9 cellular contexts compared by ENCODE assay signal in the genomic region with DNA sequence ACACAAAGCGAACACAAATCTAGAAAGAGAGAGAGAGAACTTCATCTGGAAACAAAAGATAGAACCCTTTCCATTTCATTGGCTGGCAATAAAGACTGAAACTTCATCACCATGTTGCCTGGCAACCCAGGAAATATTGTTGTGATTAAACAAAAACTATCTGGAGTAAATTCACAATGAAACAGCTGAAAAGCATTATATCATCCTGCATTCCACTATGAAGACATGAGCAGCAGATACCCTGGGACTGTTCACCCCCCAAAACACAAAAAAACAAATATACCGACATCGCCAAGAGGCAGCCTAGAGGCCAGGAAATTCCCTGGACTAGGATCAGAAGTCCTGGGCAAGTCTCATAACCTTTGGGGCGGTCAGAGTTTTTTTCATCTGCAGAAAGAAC.
DNase-seq lines count a peak whose midpoint lies in the region; ATAC-seq lines count a peak whose summit lies in the region.
"Had no signal": no experiment of that assay in that cellular context is flagged by ENCODE, and none has a peak within 500 bp of the region (broad histone marks: within the 10 kb centered on the region; RNA-seq: fewer than 3 reads in every experiment).

No MANE protein-coding gene starts in this region.

- ATAC-seq in Right ventricle myocardium superior (ENCODE audit: poor library complexity) (peak; percentile 88), sciatic nerve (peak; percentile 90), HG03095 (IDR thresholded peaks at IDR 0.05; ENCODE audit: unreplicated experiment) (no peak), HG03097 (IDR thresholded peaks at IDR 0.05; ENCODE audit: low FRiP score, unreplicated experiment) (no peak), GM19035 (IDR thresholded peaks at IDR 0.05; ENCODE audit: unreplicated experiment) (no peak), GM21619 (IDR thresholded peaks at IDR 0.05; ENCODE audit: unreplicated experiment) (no peak)

- CTCF ChIA-PET in CD4-positive, alpha-beta memory T cell (lab: Charles Lee; ENCODE audit: partially characterized antibody) = interaction anchor here (0.8 to 1.6 kb wide), 4 partner anchors 10 to 439 kb away, joined by 3 read pairs; no protein-coding TSS in a partner anchor

- H3K27me3 ChIP-seq in CD4-positive, alpha-beta memory T cell (ENCODE audit: insufficient read depth, low read length) = no peaks in the 10 kb centered on the region

- no peaks in the 10 kb centered on the region for H3K27me3 Mint-ChIP-seq in CD4-positive, alpha-beta memory T cell
- no peaks in the 10 kb centered on the region for H3K27me3 Mint-ChIP-seq in activated naive CD8-positive, alpha-beta T cell treated with anti-CD3 and anti-CD28 coated beads for 36 hours

- H3K27ac Mint-ChIP-seq in CD4-positive, alpha-beta memory T cell = peak overlapping the region; percentile 47 to 85 (median 77)
- H3K27ac Mint-ChIP-seq in activated naive CD8-positive, alpha-beta T cell treated with anti-CD3 and anti-CD28 coated beads for 36 hours = peak overlapping the region; percentile 67
- H3K27ac Mint-ChIP-seq: activated T-helper 1 cell treated with anti-CD3 and anti-CD28 coated beads, Interleukin-12 subunit alpha, Interleukin-12 subunit beta, Interleukin-2, Interleukin-4 antibody, amounts not matched to agents 30 ng/mL and 10 ng/mL and 1 ng/mL, durations not matched to agents 14 hours and 24 hours and 36 hours had no signal

- H3K4me3 ChIP-seq in CD4-positive, alpha-beta memory T cell (ENCODE audit: low read length in 2 of 2) = no peak overlapping the region

- POLR2A ChIA-PET in CD4-positive, alpha-beta memory T cell (lab: Charles Lee; ENCODE audit: partially characterized antibody) = interaction anchor here (1.0 to 2.1 kb wide), 3 partner anchors 13 to 158 kb away, joined by 3 to 7 read pairs (median 6); partner anchors contain the start of gene FOXO1

- H3K9me3 Mint-ChIP-seq in CD4-positive, alpha-beta memory T cell = peaks cover 0 to 1% (median 0%) of the 10 kb centered on the region in 8 donors
- H3K9me3 Mint-ChIP-seq in activated naive CD8-positive, alpha-beta T cell treated with anti-CD3 and anti-CD28 coated beads for 36 hours = peaks cover 2% of the 10 kb centered on the region
- H3K9me3 Mint-ChIP-seq: activated T-helper 1 cell treated with anti-CD3 and anti-CD28 coated beads, Interleukin-12 subunit alpha, Interleukin-12 subunit beta, Interleukin-2, Interleukin-4 antibody, amounts not matched to agents 30 ng/mL and 10 ng/mL and 1 ng/mL, durations not matched to agents 14 hours and 24 hours and 36 hours had no signal

- DNase-seq in CD4-positive, alpha-beta memory T cell = peak in 3 of 5 donors; percentile 22 to 39 (median 39)
- DNase-seq in activated naive CD8-positive, alpha-beta T cell treated with anti-CD3 and anti-CD28 coated beads for 36 hours = no peak
- no peak for DNase-seq in Right ventricle myocardium superior
- DNase-seq in sciatic nerve (ENCODE audit: low spot score) = no peak

- H3K4me3 Mint-ChIP-seq in CD4-positive, alpha-beta memory T cell = peak overlapping the region in 7 of 8 donors; percentile 25 to 58 (median 34)
- no peak overlapping the region for H3K4me3 Mint-ChIP-seq in activated naive CD8-positive, alpha-beta T cell treated with anti-CD3 and anti-CD28 coated beads for 36 hours
- H3K4me3 Mint-ChIP-seq: activated T-helper 1 cell treated with anti-CD3 and anti-CD28 coated beads, Interleukin-12 subunit alpha, Interleukin-12 subunit beta, Interleukin-2, Interleukin-4 antibody, amounts not matched to agents 30 ng/mL and 10 ng/mL and 1 ng/mL, durations not matched to agents 14 hours and 24 hours and 36 hours had no signal

- H3K36me3 ChIP-seq in CD4-positive, alpha-beta memory T cell (ENCODE audit: insufficient read depth, low read length) = no peaks in the 10 kb centered on the region

- no peak overlapping the region for H3K27ac ChIP-seq in CD4-positive, alpha-beta memory T cell (ENCODE audit: low read depth, low read length)

- peaks cover 17% of the 10 kb centered on the region for H3K4me1 ChIP-seq in CD4-positive, alpha-beta memory T cell (ENCODE audit: insufficient read depth, low read length)

- no peaks in the 10 kb centered on the region for H3K9me3 ChIP-seq in CD4-positive, alpha-beta memory T cell (ENCODE audit: control insufficient read depth in 1 of 2, low read length in 2 of 2)

- peaks cover 23 to 45% (median 29%) of the 10 kb centered on the region in 4 donors for H3K4me1 Mint-ChIP-seq in CD4-positive, alpha-beta memory T cell
- peaks cover 63% of the 10 kb centered on the region for H3K4me1 Mint-ChIP-seq in activated naive CD8-positive, alpha-beta T cell treated with anti-CD3 and anti-CD28 coated beads for 36 hours

- no peaks in the 10 kb centered on the region for H3K36me3 Mint-ChIP-seq in CD4-positive, alpha-beta memory T cell
- peaks cover 12% of the 10 kb centered on the region for H3K36me3 Mint-ChIP-seq in activated naive CD8-positive, alpha-beta T cell treated with anti-CD3 and anti-CD28 coated beads for 36 hours

- intact Hi-C loops in CD4-positive, alpha-beta memory T cell (cut with micrococcal nuclease) = no loop called here
- intact Hi-C loops in Right ventricle myocardium superior (cut with DNase I) = no loop called here
- intact Hi-C loops in sciatic nerve (cut with DNase I) = no loop called here

Comparison
In these comparisons a context has a peak if more than half of its experiments do, and no peak if none do; other contexts are left out.
1. DNase-seq: peak in CD4-positive, alpha-beta memory T cell (3 of 5); none in activated naive CD8-positive, alpha-beta T cell treated with anti-CD3 and anti-CD28 coated beads for 36 hours (single experiment), Right ventricle myocardium superior (single experiment) and sciatic nerve (single experiment).
2. ATAC-seq: peak in Right ventricle myocardium superior (single experiment) and sciatic nerve (single experiment); none in HG03095 (single experiment), HG03097 (single experiment), GM19035 (single experiment) and GM21619 (single experiment).